Comparison of ENCODE assay signal across 21 cellular contexts in the genomic region with DNA sequence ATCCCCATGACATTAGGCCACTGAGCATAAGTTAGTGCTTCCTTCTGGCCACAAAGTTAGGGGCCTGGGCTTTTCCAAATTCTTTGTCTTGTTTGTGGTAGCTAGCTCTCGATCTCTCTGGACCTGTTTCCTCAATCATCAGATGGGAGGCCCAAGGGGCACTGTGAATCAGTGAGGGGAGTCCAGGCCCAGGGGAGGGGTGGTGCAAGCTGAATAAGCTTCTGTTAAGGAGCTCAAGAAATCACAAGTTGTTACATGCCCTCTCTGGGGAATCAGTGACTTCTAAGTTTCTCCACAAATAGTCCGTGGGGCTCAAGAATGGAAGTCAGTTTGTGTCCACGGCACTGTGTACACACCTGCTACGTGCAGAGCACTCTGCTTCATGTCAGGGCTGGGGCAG. TPM values are rescaled to one million over a fixed set of nuclear protein-coding genes. Genes with fewer than 3 reads are reported as not detected.
"Had no signal": no experiment of that assay in that cellular context is flagged by ENCODE, and none has a peak within 500 bp of the region (broad histone marks: within the 10 kb centered on the region; RNA-seq: fewer than 3 reads in every experiment).

No MANE protein-coding gene starts in this region.

- H3K4me3 ChIP-seq: MG63, SJSA1, SK-N-MC had no signal

- H3K36me3 ChIP-seq: MG63, SJSA1 had no signal

- H3K27me3 ChIP-seq: MG63, SJSA1 had no signal

- DNase-seq: KBM-7, MG63, NCI-H1092, NCI-H1436, NCI-H187, NCI-H2029, NCI-H2081 treated with DMSO at 0.1 percent for 48 hours, NCI-H2171, NCI-H226, NCI-H446, NCI-H510A, NCI-H524 treated with DMSO at 0.1 percent for 48 hours, NCI-H69, NCI-H774, Right ventricle myocardium superior, RPMI8226, SIG-M5 had no signal

- H3K9me3 ChIP-seq: MG63, SJSA1 had no signal

- H3K27ac ChIP-seq: SJSA1, SK-N-MC had no signal

- H3K4me1 ChIP-seq: SJSA1 had no signal

RNA-seq across cellular contexts. Expression of a gene that starts 15.1 kb away (rescaled TPM):
- total RNA-seq: HT-29, LHCN-M2, Right ventricle myocardium superior, SJSA1 had no signal

RNA-seq across cellular contexts. Expression of a gene that starts 27.6 kb away (rescaled TPM):
- total RNA-seq: HT-29, LHCN-M2, Right ventricle myocardium superior, SJSA1 had no signal
